ENCODE assay signal across 26 cellular contexts in genomic region chr1:31691446-31691845, GRCh38.
"Had no signal": no experiment of that assay in that cellular context is flagged by ENCODE, and none has a peak within 500 bp of the region (broad histone marks: within the 10 kb centered on the region; RNA-seq: fewer than 3 reads in every experiment).

No MANE protein-coding gene starts in this region.

- H3K9me3 ChIP-seq: esophagus muscularis mucosa, gastroesophageal sphincter, heart left ventricle, left lung, prostate gland, right atrium auricular region, sigmoid colon, spleen, suprapubic skin, transverse colon, vagina had no signal

- H3K4me3 ChIP-seq: coronary artery, esophagus muscularis mucosa, gastroesophageal sphincter, heart left ventricle, hepatocyte, left lung, neural progenitor cell, prostate gland, right atrium auricular region, sigmoid colon, spleen, suprapubic skin, transverse colon, vagina had no signal

- H3K27ac Mint-ChIP-seq: naive thymus-derived CD4-positive, alpha-beta T cell; neural progenitor cell; stimulated activated memory B cell treated with anti-CD40 and anti-IgM and Interleukin-4, amounts not matched to agents 10 μg/mL and 1 μg/mL and 100 μg/mL, for 72 hours; stimulated activated naive CD8-positive, alpha-beta T cell treated with anti-CD3 and anti-CD28 coated beads, Interleukin-15, Interleukin-2, amounts not matched to agents 100 ng/mL and 50 ng/mL, for 24 hours had no signal

- H3K4me3 Mint-ChIP-seq: naive thymus-derived CD4-positive, alpha-beta T cell; neural progenitor cell; stimulated activated memory B cell treated with anti-CD40 and anti-IgM and Interleukin-4, amounts not matched to agents 10 μg/mL and 1 μg/mL and 100 μg/mL, for 72 hours; stimulated activated naive CD8-positive, alpha-beta T cell treated with anti-CD3 and anti-CD28 coated beads, Interleukin-15, Interleukin-2, amounts not matched to agents 100 ng/mL and 50 ng/mL, for 24 hours had no signal

- H3K79me2 ChIP-seq: hepatocyte had no signal

- DNase-seq: dermis blood vessel endothelial cell; effector memory CD4-positive, alpha-beta T cell; foreskin keratinocyte; heart left ventricle; left cardiac atrium; left lung; midbrain; naive thymus-derived CD4-positive, alpha-beta T cell; nucleus accumbens; sigmoid colon; spleen; stimulated activated CD4-positive, alpha-beta T cell treated with anti-CD3 and anti-CD28 coated beads, Interleukin-4, amount 100 ng/mL, for 4 hours; transverse colon had no signal

- H3K4me2 ChIP-seq: hepatocyte, neural progenitor cell had no signal

- H3K9ac ChIP-seq: neural progenitor cell had no signal

- H2AFZ ChIP-seq: hepatocyte, neural progenitor cell had no signal

- H3K36me3 ChIP-seq: left lung, neural progenitor cell, prostate gland, right atrium auricular region, spleen, transverse colon had no signal

- H3K4me1 ChIP-seq: left lung, prostate gland, spleen, vagina had no signal

- H3K4me1 Mint-ChIP-seq: naive thymus-derived CD4-positive, alpha-beta T cell had no signal

- FAIRE-seq: endothelial cell of umbilical vein had no signal

- H3K27ac ChIP-seq: coronary artery, esophagus muscularis mucosa, foreskin keratinocyte, gastroesophageal sphincter, heart left ventricle, hepatocyte, left lung, neural progenitor cell, prostate gland, right atrium auricular region, sigmoid colon, spleen, suprapubic skin, transverse colon, vagina had no signal

- H3K27me3 ChIP-seq: esophagus muscularis mucosa, foreskin keratinocyte, gastroesophageal sphincter, heart left ventricle, hepatocyte, neural progenitor cell, right atrium auricular region, sigmoid colon, suprapubic skin, transverse colon, vagina had no signal

- H3K9me3 Mint-ChIP-seq: naive thymus-derived CD4-positive, alpha-beta T cell; nephron; neural progenitor cell; stimulated activated memory B cell treated with anti-CD40 and anti-IgM and Interleukin-4, amounts not matched to agents 10 μg/mL and 1 μg/mL and 100 μg/mL, for 72 hours; stimulated activated naive CD8-positive, alpha-beta T cell treated with anti-CD3 and anti-CD28 coated beads, Interleukin-15, Interleukin-2, amounts not matched to agents 100 ng/mL and 50 ng/mL, for 24 hours had no signal

- ATAC-seq: foreskin keratinocyte; gastroesophageal sphincter; heart left ventricle; left cardiac atrium; left lung; naive thymus-derived CD4-positive, alpha-beta T cell; stimulated activated memory B cell treated with anti-CD40 and anti-IgM and Interleukin-4, amounts not matched to agents 10 μg/mL and 1 μg/mL and 100 μg/mL, for 72 hours had no signal

- H3K27me3 Mint-ChIP-seq: stimulated activated naive CD8-positive, alpha-beta T cell treated with anti-CD3 and anti-CD28 coated beads, Interleukin-15, Interleukin-2, amounts not matched to agents 100 ng/mL and 50 ng/mL, for 24 hours had no signal

- H3K36me3 Mint-ChIP-seq: naive thymus-derived CD4-positive, alpha-beta T cell; neural progenitor cell; stimulated activated memory B cell treated with anti-CD40 and anti-IgM and Interleukin-4, amounts not matched to agents 10 μg/mL and 1 μg/mL and 100 μg/mL, for 72 hours had no signal
